27 cellular contexts compared by ENCODE assay signal in the genomic region with DNA sequence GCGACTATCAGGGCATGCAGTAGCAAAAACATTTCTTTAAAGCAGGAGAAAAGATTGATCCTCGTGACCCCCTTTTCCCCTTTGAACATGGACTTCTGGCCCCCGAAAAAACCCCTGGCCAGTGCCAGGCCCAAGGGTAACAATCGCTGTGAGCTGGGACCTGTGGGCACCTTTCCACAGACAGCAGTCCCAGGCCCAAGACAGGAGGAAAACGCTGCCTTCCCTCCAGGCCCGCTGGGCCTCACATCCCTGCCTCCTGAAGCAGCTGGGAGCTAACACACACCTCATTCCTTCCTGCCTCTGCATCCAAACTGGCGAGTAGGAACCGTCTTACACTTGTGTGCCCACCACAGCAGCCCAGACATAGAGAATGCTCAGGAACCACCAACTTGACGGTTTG. TPM values are rescaled to one million over a fixed set of nuclear protein-coding genes. Genes with fewer than 3 reads are reported as not detected.
DNase-seq lines count a peak whose midpoint lies in the region; ATAC-seq and TF ChIP-seq lines count a peak whose summit lies in the region.
"Had no signal": no experiment of that assay in that cellular context is flagged by ENCODE, and none has a peak within 500 bp of the region (broad histone marks: within the 10 kb centered on the region; RNA-seq: fewer than 3 reads in every experiment).

No MANE protein-coding gene starts in this region.

- peaks cover 12% of the 10 kb centered on the region for H3K27me3 Mint-ChIP-seq in neural progenitor cell (ENCODE audit: insufficient read depth, low read depth)

- H3K9me3 Mint-ChIP-seq in neural progenitor cell: peaks cover 2% of the 10 kb centered on the region
- H3K9me3 Mint-ChIP-seq: activated naive CD8-positive, alpha-beta T cell treated with anti-CD3 and anti-CD28 coated beads, Interleukin-2, amount 10 ng/mL, durations not matched to agents 7 days and 5 days; activated T-helper 17 cell treated with anti-CD3 and anti-CD28 coated beads, Interleukin-2, amount 50 U/mL, for 72 hours; CD4-positive, alpha-beta memory T cell; GM23338; neural crest cell had no signal

- DNase-seq in coronary artery (ENCODE audit: low spot score) (no peak), esophagus squamous epithelium (lab: John Stamatoyannopoulos, UW) (no peak), neural progenitor cell (ENCODE audit: low spot score) (no peak), thoracic aorta (ENCODE audit: low spot score) (no peak), NCI-H2029 (lab: John Stamatoyannopoulos, UW) (no peak)
- no peak for DNase-seq in stimulated activated CD4-positive, alpha-beta T cell treated with anti-CD3 and anti-CD28 coated beads, Interleukin-4, amount 100 ng/mL, for 4 hours
- DNase-seq: activated CD4-positive, alpha-beta T cell treated with anti-CD3 and anti-CD28 coated beads for 4 hours; activated CD8-positive, alpha-beta memory T cell treated with anti-CD3 and anti-CD28 coated beads, Interleukin-2, amount 10 ng/mL, durations not matched to agents 7 days and 5 days; activated naive CD8-positive, alpha-beta T cell treated with anti-CD3 and anti-CD28 coated beads, Interleukin-2, amount 10 ng/mL, durations not matched to agents 7 days and 5 days; body of pancreas; CD4-positive, alpha-beta memory T cell; colonic mucosa; DMS53; foreskin fibroblast; MG63; midbrain; NCI-H774; OCI-M1; SHP77 treated with DMSO at 0.1 percent for 48 hours; stimulated activated CD8-positive, alpha-beta memory T cell treated with anti-CD3 and anti-CD28 coated beads, Interleukin-4, amount 100 ng/mL, for 48 hours; testis had no signal

- no peaks in the 10 kb centered on the region for H3K36me3 Mint-ChIP-seq in neural progenitor cell
- H3K36me3 Mint-ChIP-seq: activated CD8-positive, alpha-beta memory T cell treated with anti-CD3 and anti-CD28 coated beads, Interleukin-2, amount 10 ng/mL, durations not matched to agents 7 days and 5 days; activated naive CD8-positive, alpha-beta T cell treated with anti-CD3 and anti-CD28 coated beads, Interleukin-2, amount 10 ng/mL, durations not matched to agents 7 days and 5 days; CD4-positive, alpha-beta memory T cell had no signal

- peak overlapping the region; percentile 69 for H3K4me2 ChIP-seq in neural progenitor cell
- H3K4me2 ChIP-seq: GM23338 had no signal

- no peaks in the 10 kb centered on the region for H3K36me3 ChIP-seq in esophagus squamous epithelium
- H3K36me3 ChIP-seq in neural progenitor cell: no peaks in the 10 kb centered on the region
- H3K36me3 ChIP-seq in thoracic aorta: no peaks in the 10 kb centered on the region
- H3K36me3 ChIP-seq: colonic mucosa, MG63 had no signal

- H3K9ac ChIP-seq in neural progenitor cell: no peak overlapping the region

- H3K4me3 ChIP-seq in coronary artery (peak overlapping the region; percentile 47), esophagus squamous epithelium (peak overlapping the region; percentile 4 to 47 (median 32)), neural progenitor cell (no peak overlapping the region), thoracic aorta (peak overlapping the region; percentile 15)
- H3K4me3 ChIP-seq: body of pancreas, colonic mucosa, GM12878, GM23338, MG63, testis had no signal

- H3K4me1 Mint-ChIP-seq in neural progenitor cell: peaks cover 25% of the 10 kb centered on the region
- H3K4me1 Mint-ChIP-seq: activated CD8-positive, alpha-beta memory T cell treated with anti-CD3 and anti-CD28 coated beads, Interleukin-2, amount 10 ng/mL, durations not matched to agents 7 days and 5 days; activated naive CD8-positive, alpha-beta T cell treated with anti-CD3 and anti-CD28 coated beads, Interleukin-2, amount 10 ng/mL, durations not matched to agents 7 days and 5 days; activated T-helper 17 cell treated with anti-CD3 and anti-CD28 coated beads, Interleukin-2, amount 50 U/mL, for 72 hours; CD4-positive, alpha-beta memory T cell; GM23338 had no signal

- H4K20me1 ChIP-seq in neural progenitor cell (ENCODE audit: low read depth): no peaks in the 10 kb centered on the region

- H3K9me3 ChIP-seq in esophagus squamous epithelium (no peaks in the 10 kb centered on the region), neural progenitor cell (ENCODE audit: low read depth) (no peaks in the 10 kb centered on the region), thoracic aorta (no peaks in the 10 kb centered on the region)
- H3K9me3 ChIP-seq: body of pancreas, colonic mucosa, MG63, testis had no signal

- TF ChIP-seq POLR2A in esophagus squamous epithelium (IDR thresholded peaks at IDR 0.05): no peak

- ATAC-seq in thoracic aorta (ENCODE audit: insufficient number of reproducible peaks, low FRiP score, low read depth): no peak
- ATAC-seq in GM21717 (IDR thresholded peaks at IDR 0.05; ENCODE audit: unreplicated experiment): no peak
- ATAC-seq in HG02885 (IDR thresholded peaks at IDR 0.05; ENCODE audit: poor library complexity, unreplicated experiment): no peak
- ATAC-seq: activated CD8-positive, alpha-beta memory T cell treated with anti-CD3 and anti-CD28 coated beads, Interleukin-2, amount 10 ng/mL, durations not matched to agents 7 days and 5 days; activated T-helper 17 cell treated with anti-CD3 and anti-CD28 coated beads, Interleukin-2, amount 50 U/mL, for 72 hours; body of pancreas; GM12878; GM23338 had no signal

- no peak overlapping the region for H3K4me3 Mint-ChIP-seq in neural progenitor cell
- H3K4me3 Mint-ChIP-seq: activated CD8-positive, alpha-beta memory T cell treated with anti-CD3 and anti-CD28 coated beads, Interleukin-2, amount 10 ng/mL, durations not matched to agents 7 days and 5 days; activated naive CD8-positive, alpha-beta T cell treated with anti-CD3 and anti-CD28 coated beads, Interleukin-2, amount 10 ng/mL, durations not matched to agents 7 days and 5 days; activated T-helper 17 cell treated with anti-CD3 and anti-CD28 coated beads, Interleukin-2, amount 50 U/mL, for 72 hours; CD4-positive, alpha-beta memory T cell; GM23338; neural crest cell had no signal

- 57 to 68% methylated on average over 1 to 3 of the region's 9 CpGs for WGBS in esophagus squamous epithelium, 2 donors

- peak overlapping the region; percentile 57 for H3K27ac Mint-ChIP-seq in neural progenitor cell
- H3K27ac Mint-ChIP-seq: activated CD8-positive, alpha-beta memory T cell treated with anti-CD3 and anti-CD28 coated beads, Interleukin-2, amount 10 ng/mL, durations not matched to agents 7 days and 5 days; activated naive CD8-positive, alpha-beta T cell treated with anti-CD3 and anti-CD28 coated beads, Interleukin-2, amount 10 ng/mL, durations not matched to agents 7 days and 5 days; activated T-helper 17 cell treated with anti-CD3 and anti-CD28 coated beads, Interleukin-2, amount 50 U/mL, for 72 hours; CD4-positive, alpha-beta memory T cell; GM23338 had no signal

- H3F3A ChIP-seq in neural progenitor cell (ENCODE audit: low read depth): peaks cover 26% of the 10 kb centered on the region

- peaks cover 0 to 29% (median 13%) of the 10 kb centered on the region in 3 donors for H3K4me1 ChIP-seq in esophagus squamous epithelium
- H3K4me1 ChIP-seq in neural progenitor cell: peaks cover 31% of the 10 kb centered on the region
- H3K4me1 ChIP-seq in thoracic aorta (ENCODE audit: control insufficient read depth in 1 of 2, low read depth in 2 of 2): no peaks in the 10 kb centered on the region
- H3K4me1 ChIP-seq: body of pancreas, colonic mucosa had no signal

- peak overlapping the region in 1 of 2 donors; percentile 65 for H3K27ac ChIP-seq in coronary artery
- peak overlapping the region; percentile 43 to 82 (median 60) for H3K27ac ChIP-seq in esophagus squamous epithelium
- peak overlapping the region; percentile 87 for H3K27ac ChIP-seq in neural progenitor cell
- H3K27ac ChIP-seq in thoracic aorta: no peak overlapping the region
- H3K27ac ChIP-seq: colonic mucosa had no signal

- intact Hi-C loops in esophagus squamous epithelium (cut with DNase I): no loop called here

- H2AFZ ChIP-seq in neural progenitor cell (replicated peaks): no peak overlapping the region

- TF ChIP-seq CTCF in coronary artery (IDR thresholded peaks at IDR 0.05): no peak
- no peak for TF ChIP-seq CTCF in esophagus squamous epithelium (IDR thresholded peaks at IDR 0.05)
- no peak for TF ChIP-seq CTCF in neural progenitor cell (IDR thresholded peaks at IDR 0.05)
- no peak for TF ChIP-seq CTCF in thoracic aorta (IDR thresholded peaks at IDR 0.05)

- H3K79me2 ChIP-seq in neural progenitor cell (ENCODE audit: low read depth): no peaks in the 10 kb centered on the region

- H3K27me3 ChIP-seq in esophagus squamous epithelium (no peaks in the 10 kb centered on the region), neural progenitor cell (no peaks in the 10 kb centered on the region), thoracic aorta (replicated peaks; ENCODE audit: insufficient read depth) (no peaks in the 10 kb centered on the region)
- H3K27me3 ChIP-seq: body of pancreas, colonic mucosa, MG63, testis had no signal

RNA-seq across cellular contexts. Expression of a gene that starts 1.2 kb away (rescaled TPM):
- 10 to 100 TPM; 21.1 to 92.5 (median 49.7) TPM for total RNA-seq in esophagus squamous epithelium
- 8.0 and 11.3 TPM in 2 replicates for total RNA-seq in neural progenitor cell (ENCODE audit: low replicate concordance)
- 100 to 1,000 TPM; 164 to 251 TPM for total RNA-seq in thoracic aorta

Comparison
In these comparisons a context has a peak if more than half of its experiments do, and no peak if none do; other contexts are left out.
1. H3K27ac ChIP-seq: peak in esophagus squamous epithelium (4 of 4) and neural progenitor cell (single experiment); none in thoracic aorta (0 of 2).